ENCODE assay signal across 10 cellular contexts in genomic region chr15:62559049-62559733, GRCh38.
DNase-seq lines count a peak whose midpoint lies in the region; ATAC-seq and TF ChIP-seq lines count a peak whose summit lies in the region.
"Had no signal": no experiment of that assay in that cellular context is flagged by ENCODE, and none has a peak within 500 bp of the region (broad histone marks: within the 10 kb centered on the region; RNA-seq: fewer than 3 reads in every experiment).

No MANE protein-coding gene starts in this region.

- TF ChIP-seq CTCF in body of pancreas (IDR thresholded peaks at IDR 0.05) (no peak), thyroid gland (IDR thresholded peaks at IDR 0.05) (no peak)

- H3K9me3 ChIP-seq in HUES48 (ENCODE audit: control insufficient read depth, insufficient read depth, low read length) (no peaks in the 10 kb centered on the region), body of pancreas (no peaks in the 10 kb centered on the region), thyroid gland (no peaks in the 10 kb centered on the region)
- H3K9me3 ChIP-seq: spleen had no signal

- H3K4me1 ChIP-seq in HUES48 (ENCODE audit: control insufficient read depth, insufficient read depth, low read length) (peaks cover 23% of the 10 kb centered on the region), body of pancreas (no peaks in the 10 kb centered on the region), thyroid gland (peaks cover 16 to 18% of the 10 kb centered on the region in 2 donors)

- peak overlapping the region; percentile 46 for H3K27ac ChIP-seq in HUES48 (ENCODE audit: low read depth, low read length)
- no peak overlapping the region for H3K27ac ChIP-seq in body of pancreas
- H3K27ac ChIP-seq in thyroid gland = peak overlapping the region; percentile 19 to 49 (median 39)
- H3K27ac ChIP-seq: spleen had no signal

- no peaks in the 10 kb centered on the region for H3K27me3 ChIP-seq in HUES48 (ENCODE audit: control insufficient read depth, insufficient read depth, low read length)
- H3K27me3 ChIP-seq in body of pancreas = no peaks in the 10 kb centered on the region
- H3K27me3 ChIP-seq in thyroid gland = no peaks in the 10 kb centered on the region
- H3K27me3 ChIP-seq: spleen had no signal

- 87 to 92% methylated on average over 5 to 6 of the region's 6 CpGs for WGBS in body of pancreas, 2 donors
- WGBS in thyroid gland, 2 donors = 33 to 35% methylated on average over 6 of the region's 6 CpGs

- no peak overlapping the region for H3K9ac ChIP-seq in HUES48 (ENCODE audit: low read depth, low read length)

- TF ChIP-seq POLR2A in body of pancreas (IDR thresholded peaks at IDR 0.05) (no peak), thyroid gland (IDR thresholded peaks at IDR 0.05) (no peak)

- DNase-seq in body of pancreas (peak in 2 of 4 donors; percentile 23 to 40), left colon (no peak), thyroid gland (peak; percentile 67 to 74), NOMO-1 treated with dmso at 0.1 percent for 144 hours (lab: John Stamatoyannopoulos, UW; ENCODE audit: unreplicated experiment) (no peak)
- DNase-seq: cerebellar nuclear complex, spleen, T1000 had no signal

- intact Hi-C loops in body of pancreas (cut with DNase I) (no loop called here), left colon (cut with DNase I, micrococcal nuclease) (no loop called here), thyroid gland (cut with DNase I) (no loop called here)

- H3K4me3 ChIP-seq in HUES48 (ENCODE audit: low read depth, low read length) = no peak overlapping the region
- H3K4me3 ChIP-seq in body of pancreas = no peak overlapping the region
- H3K4me3 ChIP-seq in thyroid gland (replicated peaks in 1 of 3) = no peak overlapping the region
- H3K4me3 ChIP-seq: spleen had no signal

- H3K36me3 ChIP-seq in HUES48 (ENCODE audit: control insufficient read depth, insufficient read depth, low read length) = no peaks in the 10 kb centered on the region
- no peaks in the 10 kb centered on the region for H3K36me3 ChIP-seq in body of pancreas (replicated peaks in 1 of 2; ENCODE audit: insufficient read depth in 1 of 2, low read depth in 2 of 2)
- no peaks in the 10 kb centered on the region for H3K36me3 ChIP-seq in thyroid gland
- H3K36me3 ChIP-seq: spleen had no signal

- ATAC-seq in body of pancreas = peak; percentile 47
- ATAC-seq in left colon = peak; percentile 27
- ATAC-seq in GM18907 (IDR thresholded peaks at IDR 0.05; ENCODE audit: unreplicated experiment) = no peak
- no peak for ATAC-seq in HG02588 (IDR thresholded peaks at IDR 0.05; ENCODE audit: unreplicated experiment)

Comparison
In these comparisons a context has a peak if more than half of its experiments do, and no peak if none do; other contexts are left out.
1. H3K27ac ChIP-seq: peak in HUES48 (single experiment) and thyroid gland (3 of 3); none in body of pancreas (0 of 4).
2. ATAC-seq: peak in body of pancreas (single experiment) and left colon (single experiment); none in GM18907 (single experiment) and HG02588 (single experiment).
3. DNase-seq: peak in thyroid gland (2 of 2); none in left colon (0 of 2) and NOMO-1 treated with dmso at 0.1 percent for 144 hours (single experiment).